In genomic region chr17:63925615-63926014, GRCh38 we compare ENCODE assay signal across 26 cellular contexts. TPM values are rescaled to one million over a fixed set of nuclear protein-coding genes. Genes with fewer than 3 reads are reported as not detected.
DNase-seq lines count a peak whose midpoint lies in the region; ATAC-seq and TF ChIP-seq lines count a peak whose summit lies in the region.
"Had no signal": no experiment of that assay in that cellular context is flagged by ENCODE, and none has a peak within 500 bp of the region (broad histone marks: within the 10 kb centered on the region; RNA-seq: fewer than 3 reads in every experiment).

No MANE protein-coding gene starts in this region.

- no peak for DNase-seq in CD4-positive, CD25-positive, alpha-beta regulatory T cell
- peak; percentile 38 to 79 (median 74) for DNase-seq in Peyer's patch
- peak; percentile 77 to 78 for DNase-seq in memory B cell (ENCODE audit: low spot score in 2 of 2)
- DNase-seq in GM10266 (ENCODE audit: extremely low spot score), result no peak
- DNase-seq in NCI-H69 (lab: John Stamatoyannopoulos, UW), result no peak
- no peak for DNase-seq in NCI-H1092 treated with DMSO at 0.1 percent for 48 hours (lab: John Stamatoyannopoulos, UW)
- DNase-seq in NCI-H1694 treated with DMSO at 0.1 percent for 48 hours (lab: John Stamatoyannopoulos, UW), result no peak
- DNase-seq: activated CD4-positive, alpha-beta T cell treated with anti-CD3 and anti-CD28 coated beads for 48 hours; activated CD8-positive, alpha-beta memory T cell treated with anti-CD3 and anti-CD28 coated beads, Interleukin-2, amount 50 U/mL, for 48 hours; activated gamma-delta T cell; central memory CD4-positive, alpha-beta T cell; GDM1; immature natural killer cell; NCI-H526; ovary; PC-9; sigmoid colon; stimulated activated CD4-positive, alpha-beta T cell treated with anti-CD3 and anti-CD28 coated beads, Interleukin-1b, Interleukin-23, amount 100 ng/mL, for 48 hours had no signal

- H3K27ac Mint-ChIP-seq in CD4-positive, CD25-positive, alpha-beta regulatory T cell, result no peak overlapping the region
- H3K27ac Mint-ChIP-seq in memory B cell, result peak overlapping the region; percentile 87

- TF ChIP-seq POLR2A in Peyer's patch (IDR thresholded peaks at IDR 0.05), result no peak

- H3K4me3 ChIP-seq in CD4-positive, CD25-positive, alpha-beta regulatory T cell (ENCODE audit: low read depth, low read length), result no peak overlapping the region
- H3K4me3 ChIP-seq in Peyer's patch, result no peak overlapping the region
- H3K4me3 ChIP-seq: esophagus muscularis mucosa, lung, ovary, PC-9, sigmoid colon had no signal

- H3K27me3 ChIP-seq in CD4-positive, CD25-positive, alpha-beta regulatory T cell (ENCODE audit: control insufficient read depth, insufficient read depth, low read length), result no peaks in the 10 kb centered on the region
- no peaks in the 10 kb centered on the region for H3K27me3 ChIP-seq in Peyer's patch
- H3K27me3 ChIP-seq: esophagus muscularis mucosa, ovary, sigmoid colon had no signal

- TF ChIP-seq CTCF in Peyer's patch (IDR thresholded peaks at IDR 0.05), result no peak
- TF ChIP-seq CTCF in GM10266 (IDR thresholded peaks at IDR 0.05; ENCODE audit: control insufficient read depth, insufficient read depth, low read depth, missing control alignments), result no peak

- H3K27ac ChIP-seq in CD4-positive, CD25-positive, alpha-beta regulatory T cell (ENCODE audit: insufficient read depth, low read length, poor library complexity, severe bottlenecking), result no peak overlapping the region
- peak overlapping the region in 2 of 4 donors; percentile 23 to 91 for H3K27ac ChIP-seq in Peyer's patch
- H3K27ac ChIP-seq: esophagus muscularis mucosa, HL-60, ovary, PC-9, sigmoid colon had no signal

- H3K9me3 Mint-ChIP-seq in CD4-positive, CD25-positive, alpha-beta regulatory T cell, result no peaks in the 10 kb centered on the region
- no peaks in the 10 kb centered on the region for H3K9me3 Mint-ChIP-seq in memory B cell
- H3K9me3 Mint-ChIP-seq: immature natural killer cell had no signal

- no peaks in the 10 kb centered on the region for H3K9me3 ChIP-seq in CD4-positive, CD25-positive, alpha-beta regulatory T cell (ENCODE audit: control insufficient read depth in 2 of 2, low read length in 2 of 2)
- no peaks in the 10 kb centered on the region for H3K9me3 ChIP-seq in Peyer's patch
- H3K9me3 ChIP-seq: esophagus muscularis mucosa, ovary, sigmoid colon had no signal

- H3K36me3 Mint-ChIP-seq in CD4-positive, CD25-positive, alpha-beta regulatory T cell, result no peaks in the 10 kb centered on the region
- peaks cover 18% of the 10 kb centered on the region for H3K36me3 Mint-ChIP-seq in memory B cell
- H3K36me3 Mint-ChIP-seq: immature natural killer cell had no signal

- ATAC-seq in CD4-positive, CD25-positive, alpha-beta regulatory T cell (ENCODE audit: low read depth in 2 of 2), result peak; percentile 26 to 37
- peak; percentile 46 for ATAC-seq in GM18907 (IDR thresholded peaks at IDR 0.05; ENCODE audit: unreplicated experiment)
- peak; percentile 78 for ATAC-seq in memory B cell (ENCODE audit: low read depth)

- peaks cover 5% of the 10 kb centered on the region for H3K4me1 ChIP-seq in CD4-positive, CD25-positive, alpha-beta regulatory T cell (ENCODE audit: control insufficient read depth, insufficient read depth, low read length, poor library complexity, severe bottlenecking)
- peaks cover 0 to 13% (median 0%) of the 10 kb centered on the region in 4 donors for H3K4me1 ChIP-seq in Peyer's patch
- H3K4me1 ChIP-seq: sigmoid colon had no signal

- H3K4me1 Mint-ChIP-seq in CD4-positive, CD25-positive, alpha-beta regulatory T cell, result peaks cover 0 to 9% (median 3%) of the 10 kb centered on the region in 4 donors
- H3K4me1 Mint-ChIP-seq in memory B cell, result peaks cover 48% of the 10 kb centered on the region

- peaks cover 13% of the 10 kb centered on the region for H3K36me3 ChIP-seq in CD4-positive, CD25-positive, alpha-beta regulatory T cell (ENCODE audit: control insufficient read depth, insufficient read depth, low read length)
- no peaks in the 10 kb centered on the region for H3K36me3 ChIP-seq in Peyer's patch
- H3K36me3 ChIP-seq: ovary, sigmoid colon had no signal

- H3K4me3 Mint-ChIP-seq in CD4-positive, CD25-positive, alpha-beta regulatory T cell, result no peak overlapping the region
- H3K4me3 Mint-ChIP-seq in memory B cell, result peak overlapping the region; percentile 67
- H3K4me3 Mint-ChIP-seq: immature natural killer cell had no signal

- H3K27me3 Mint-ChIP-seq in CD4-positive, CD25-positive, alpha-beta regulatory T cell, result no peaks in the 10 kb centered on the region
- H3K27me3 Mint-ChIP-seq in memory B cell, result no peaks in the 10 kb centered on the region

RNA-seq across cellular contexts. Expression of gene CD79B, which starts 6.5 kb away (rescaled TPM):
- total RNA-seq in CD4-positive, CD25-positive, alpha-beta regulatory T cell, result 31.4 TPM
- 10 to 100 TPM; 59.0 to 85.1 (median 67.9) TPM for polyA plus RNA-seq in CD4-positive, CD25-positive, alpha-beta regulatory T cell
- total RNA-seq in Peyer's patch, result 10 to 100 TPM in 1 of 4 donors, 1 to 10 TPM in 2, not detected in 1; 2.4 to 44.6 (median 4.4) TPM
- total RNA-seq: H4, PC-9 had no signal

RNA-seq across cellular contexts. Expression of gene GH1, which starts 7.0 kb away (rescaled TPM):
- total RNA-seq in CD4-positive, CD25-positive, alpha-beta regulatory T cell, result not detected
- polyA plus RNA-seq in CD4-positive, CD25-positive, alpha-beta regulatory T cell, result under 1 TPM in 1 of 4 donors, not detected in 3; 0.50 TPM
- total RNA-seq in Peyer's patch, result not detected
- total RNA-seq: esophagus muscularis mucosa, glomerular endothelial cell, H4, lung, myocyte, ovary, PC-9, sigmoid colon, subcutaneous adipose tissue had no signal
- polyA plus RNA-seq: immature natural killer cell, lung, ovary had no signal

RNA-seq across cellular contexts. Expression of gene CSHL1, which starts 14.6 kb away (rescaled TPM):
- not detected for total RNA-seq in CD4-positive, CD25-positive, alpha-beta regulatory T cell
- polyA plus RNA-seq in CD4-positive, CD25-positive, alpha-beta regulatory T cell, result not detected
- total RNA-seq in Peyer's patch, result not detected
- total RNA-seq: esophagus muscularis mucosa, glomerular endothelial cell, H4, lung, myocyte, ovary, PC-9, sigmoid colon, subcutaneous adipose tissue had no signal
- polyA plus RNA-seq: immature natural killer cell, lung, ovary, sigmoid colon had no signal

RNA-seq across cellular contexts. Expression of gene CSH1, which starts 29.2 kb away (rescaled TPM):
- total RNA-seq in CD4-positive, CD25-positive, alpha-beta regulatory T cell, result 11.7 TPM
- not detected for polyA plus RNA-seq in CD4-positive, CD25-positive, alpha-beta regulatory T cell
- not detected for total RNA-seq in Peyer's patch
- total RNA-seq: esophagus muscularis mucosa, glomerular endothelial cell, H4, lung, myocyte, ovary, PC-9, sigmoid colon, subcutaneous adipose tissue had no signal
- polyA plus RNA-seq: immature natural killer cell, lung, ovary, sigmoid colon had no signal

RNA-seq across cellular contexts. Expression of gene GH2, which starts 43.9 kb away (rescaled TPM):
- not detected for total RNA-seq in CD4-positive, CD25-positive, alpha-beta regulatory T cell
- polyA plus RNA-seq in CD4-positive, CD25-positive, alpha-beta regulatory T cell, result not detected
- total RNA-seq in Peyer's patch, result not detected
- total RNA-seq: esophagus muscularis mucosa, glomerular endothelial cell, H4, lung, myocyte, ovary, PC-9, sigmoid colon, subcutaneous adipose tissue had no signal
- polyA plus RNA-seq: immature natural killer cell, lung, ovary, sigmoid colon had no signal

Comparison
In these comparisons a context has a peak if more than half of its experiments do, and no peak if none do; other contexts are left out.
1. DNase-seq: peak in Peyer's patch (3 of 3) and memory B cell (2 of 2); none in CD4-positive, CD25-positive, alpha-beta regulatory T cell (0 of 3), GM10266 (single experiment), NCI-H69 (single experiment), NCI-H1092 treated with DMSO at 0.1 percent for 48 hours (single experiment) and NCI-H1694 treated with DMSO at 0.1 percent for 48 hours (single experiment).
2. Peak in every context shown above with its lines, with median percentiles within 50 percentile points of each other: ATAC-seq.